In genomic region chr3:15646924-15647511, GRCh38 we compare ENCODE assay signal across 8 cellular contexts. TPM values are rescaled to one million over a fixed set of nuclear protein-coding genes. Genes with fewer than 3 reads are reported as not detected.
DNase-seq lines count a peak whose midpoint lies in the region; ATAC-seq lines count a peak whose summit lies in the region.

No MANE protein-coding gene starts in this region.

- H3K27me3 Mint-ChIP-seq in activated T-helper 2 cell treated with anti-CD3 and anti-CD28 coated beads, Interferon-gamma antibody, Interleukin-2, Interleukin-4, amounts not matched to agents 10 μg/mL and 5 μg/mL and 100 μg/mL, durations not matched to agents 14 hours and 24 hours and 36 hours (ENCODE audit: low read depth): no peaks in the 10 kb centered on the region
- peaks cover 20% of the 10 kb centered on the region for H3K27me3 Mint-ChIP-seq in stimulated activated naive CD8-positive, alpha-beta T cell treated with anti-CD3 and anti-CD28 coated beads, Interleukin-15, Interleukin-2, amounts not matched to agents 100 ng/mL and 50 ng/mL, for 24 hours

- intact Hi-C loops in activated T-helper 2 cell treated with anti-CD3 and anti-CD28 coated beads, Interferon-gamma antibody, Interleukin-2, Interleukin-4, amounts not matched to agents 10 μg/mL and 5 μg/mL and 100 μg/mL, durations not matched to agents 14 hours and 24 hours and 36 hours (cut with micrococcal nuclease): loop anchor here (1.0 kb wide), 2 partner anchors 11 to 17 kb away; no protein-coding TSS in a partner anchor
- intact Hi-C loops in left cardiac atrium (cut with DNase I): no loop called here

- peaks cover 46% of the 10 kb centered on the region for H3K4me1 Mint-ChIP-seq in activated T-helper 2 cell treated with anti-CD3 and anti-CD28 coated beads, Interferon-gamma antibody, Interleukin-2, Interleukin-4, amounts not matched to agents 10 μg/mL and 5 μg/mL and 100 μg/mL, durations not matched to agents 14 hours and 24 hours and 36 hours (ENCODE audit: low read depth)
- peaks cover 51% of the 10 kb centered on the region for H3K4me1 Mint-ChIP-seq in stimulated activated naive CD8-positive, alpha-beta T cell treated with anti-CD3 and anti-CD28 coated beads, Interleukin-15, Interleukin-2, amounts not matched to agents 100 ng/mL and 50 ng/mL, for 24 hours (ENCODE audit: low read depth)

- H3K4me3 Mint-ChIP-seq in activated T-helper 2 cell treated with anti-CD3 and anti-CD28 coated beads, Interferon-gamma antibody, Interleukin-2, Interleukin-4, amounts not matched to agents 10 μg/mL and 5 μg/mL and 100 μg/mL, durations not matched to agents 14 hours and 24 hours and 36 hours (ENCODE audit: low read depth): peak overlapping the region; percentile 52
- peak overlapping the region; percentile 68 for H3K4me3 Mint-ChIP-seq in stimulated activated naive CD8-positive, alpha-beta T cell treated with anti-CD3 and anti-CD28 coated beads, Interleukin-15, Interleukin-2, amounts not matched to agents 100 ng/mL and 50 ng/mL, for 24 hours

- ATAC-seq in GM18870 (IDR thresholded peaks at IDR 0.05; ENCODE audit: unreplicated experiment) (peak; percentile 27), HG03175 (IDR thresholded peaks at IDR 0.05; ENCODE audit: unreplicated experiment) (peak; percentile 27), left cardiac atrium (peak; percentile 78 to 93)

- peak overlapping the region; percentile 73 for H3K27ac Mint-ChIP-seq in activated T-helper 2 cell treated with anti-CD3 and anti-CD28 coated beads, Interferon-gamma antibody, Interleukin-2, Interleukin-4, amounts not matched to agents 10 μg/mL and 5 μg/mL and 100 μg/mL, durations not matched to agents 14 hours and 24 hours and 36 hours
- H3K27ac Mint-ChIP-seq in stimulated activated naive CD8-positive, alpha-beta T cell treated with anti-CD3 and anti-CD28 coated beads, Interleukin-15, Interleukin-2, amounts not matched to agents 100 ng/mL and 50 ng/mL, for 24 hours: peak overlapping the region; percentile 89

- peaks cover 21% of the 10 kb centered on the region for H3K36me3 Mint-ChIP-seq in activated T-helper 2 cell treated with anti-CD3 and anti-CD28 coated beads, Interferon-gamma antibody, Interleukin-2, Interleukin-4, amounts not matched to agents 10 μg/mL and 5 μg/mL and 100 μg/mL, durations not matched to agents 14 hours and 24 hours and 36 hours (ENCODE audit: low read depth)
- peaks cover 7% of the 10 kb centered on the region for H3K36me3 Mint-ChIP-seq in stimulated activated naive CD8-positive, alpha-beta T cell treated with anti-CD3 and anti-CD28 coated beads, Interleukin-15, Interleukin-2, amounts not matched to agents 100 ng/mL and 50 ng/mL, for 24 hours (ENCODE audit: low read depth)

- peaks cover 5% of the 10 kb centered on the region for H3K9me3 Mint-ChIP-seq in activated T-helper 2 cell treated with anti-CD3 and anti-CD28 coated beads, Interferon-gamma antibody, Interleukin-2, Interleukin-4, amounts not matched to agents 10 μg/mL and 5 μg/mL and 100 μg/mL, durations not matched to agents 14 hours and 24 hours and 36 hours
- H3K9me3 Mint-ChIP-seq in stimulated activated naive CD8-positive, alpha-beta T cell treated with anti-CD3 and anti-CD28 coated beads, Interleukin-15, Interleukin-2, amounts not matched to agents 100 ng/mL and 50 ng/mL, for 24 hours: peaks cover 5% of the 10 kb centered on the region

- no peak for DNase-seq in activated T-helper 2 cell treated with anti-CD3 and anti-CD28 coated beads, Interferon-gamma antibody, Interleukin-2, Interleukin-4, amounts not matched to agents 10 μg/mL and 5 μg/mL and 100 μg/mL, durations not matched to agents 14 hours and 24 hours and 36 hours (ENCODE audit: low spot score)
- DNase-seq in left cardiac atrium (peak; percentile 60), NCI-H446 treated with DMSO at 0.1 percent for 48 hours (lab: John Stamatoyannopoulos, UW) (no peak), DMS153 (lab: John Stamatoyannopoulos, UW) (no peak)
- no peak for DNase-seq in stimulated activated CD4-positive, alpha-beta T cell treated with anti-CD3 and anti-CD28 coated beads, Interleukin-2, amount 100 ng/mL, for 48 hours

RNA-seq across cellular contexts. Expression of gene BTD, which starts 45.5 kb away (rescaled TPM):
- 3.9 and 4.8 TPM in 2 replicates for total RNA-seq in activated T-helper 2 cell treated with anti-CD3 and anti-CD28 coated beads, Interferon-gamma antibody, Interleukin-2, Interleukin-4, amounts not matched to agents 10 μg/mL and 5 μg/mL and 100 μg/mL, durations not matched to agents 14 hours and 24 hours and 36 hours
- 10 to 100 TPM; 11.4 to 16.0 TPM for total RNA-seq in left cardiac atrium

RNA-seq across cellular contexts. Expression of gene HACL1, which starts 45.6 kb away (rescaled TPM):
- 22.8 TPM in 2 replicates for total RNA-seq in activated T-helper 2 cell treated with anti-CD3 and anti-CD28 coated beads, Interferon-gamma antibody, Interleukin-2, Interleukin-4, amounts not matched to agents 10 μg/mL and 5 μg/mL and 100 μg/mL, durations not matched to agents 14 hours and 24 hours and 36 hours
- total RNA-seq in left cardiac atrium: 10 to 100 TPM; 11.0 to 13.2 TPM

Comparison
In these comparisons a context has a peak if more than half of its experiments do, and no peak if none do; other contexts are left out.
1. ATAC-seq: peak in every context shown above with its lines; median percentile 86 in left cardiac atrium; 27 in GM18870; 27 in HG03175.